In the genomic region with DNA sequence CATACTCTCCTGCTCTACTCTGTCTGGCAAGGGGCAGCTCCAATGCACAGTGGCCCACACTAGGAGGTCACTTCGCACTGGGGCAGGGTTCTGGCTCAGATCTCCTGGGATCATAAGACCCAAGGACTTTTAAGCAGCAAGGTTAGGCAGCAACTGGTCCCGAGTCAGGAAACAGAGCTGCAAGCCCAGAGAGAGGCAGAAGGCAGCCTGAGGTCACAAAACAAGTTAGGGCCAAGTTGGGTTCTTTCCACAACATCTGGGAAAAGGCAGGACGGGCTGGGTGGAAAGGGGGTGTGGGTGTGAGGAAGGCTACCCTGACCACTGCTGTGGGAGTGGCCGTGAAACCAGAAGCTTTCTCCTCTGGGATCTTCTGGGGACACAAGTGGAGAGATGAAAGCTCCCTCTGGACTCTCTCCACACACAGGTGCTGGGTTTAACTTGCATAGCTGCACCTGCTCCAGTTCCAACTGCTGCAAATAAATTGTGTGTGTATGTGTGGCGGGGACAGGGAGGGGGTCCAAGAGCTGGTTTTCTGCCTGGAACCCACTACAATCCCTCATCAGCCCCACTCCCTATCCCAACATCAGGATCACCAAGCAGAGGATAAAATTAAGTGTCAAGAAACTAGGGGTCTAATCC, we compare ENCODE assay signal across 8 cellular contexts. TPM values are rescaled to one million over a fixed set of nuclear protein-coding genes. Genes with fewer than 3 reads are reported as not detected.
DNase-seq lines count a peak whose midpoint lies in the region; ATAC-seq and TF ChIP-seq lines count a peak whose summit lies in the region.

No MANE protein-coding gene starts in this region.

- H3K27me3 ChIP-seq in HL-60 (ENCODE audit: insufficient read depth, poor library complexity, severe bottlenecking) (no peaks in the 10 kb centered on the region), adrenal gland (no peaks in the 10 kb centered on the region)

- peak; percentile 84 for DNase-seq in AG20443 (ENCODE audit: low spot score)
- peak; percentile 62 to 83 for DNase-seq in HL-60 (ENCODE audit: low read depth in 1 of 2, low spot score in 1 of 2)
- peak; percentile 49 to 88 (median 85) for DNase-seq in adrenal gland
- no peak for DNase-seq in RKO (ENCODE audit: low spot score)
- no peak for DNase-seq in NCI-H2171 (lab: John Stamatoyannopoulos, UW)
- no peak for DNase-seq in GOT3 (lab: John Stamatoyannopoulos, UW)

- peak in 1 of 2 donors; percentile 56 for TF ChIP-seq POLR2A in adrenal gland (IDR thresholded peaks at IDR 0.05)

- intact Hi-C loops in adrenal gland (cut with DNase I): no loop called here

- 25 to 33% (median 31%) methylated on average over 3 to 5 of the region's 5 CpGs for WGBS in adrenal gland, 4 donors
- 80 to 83% methylated on average over 3 of the region's 5 CpGs for WGBS in mesodermal cell (ENCODE audit: insufficient coverage in 2 of 2), 2 experiments

- no peak for ATAC-seq in GM18868 (IDR thresholded peaks at IDR 0.05; ENCODE audit: unreplicated experiment)

- H3K27ac ChIP-seq in HL-60 (replicated peaks): peak overlapping the region; percentile 100
- peak overlapping the region; percentile 52 to 96 (median 82) for H3K27ac ChIP-seq in adrenal gland
- peak overlapping the region; percentile 85 for H3K27ac ChIP-seq in mesodermal cell (ENCODE audit: low read depth, low read length, severe bottlenecking)

- no peak for TF ChIP-seq CTCF in HL-60 (IDR thresholded peaks at IDR 0.05; ENCODE audit: insufficient read depth, low read length)
- TF ChIP-seq CTCF in adrenal gland (IDR thresholded peaks at IDR 0.05): no peak

- peaks cover 43 to 45% of the 10 kb centered on the region in 2 donors for H3K4me1 ChIP-seq in adrenal gland (replicated peaks in 1 of 2)
- peaks cover 57% of the 10 kb centered on the region for H3K4me1 ChIP-seq in mesodermal cell (ENCODE audit: control insufficient read depth, insufficient read depth, low read length, poor library complexity, severe bottlenecking)

- H3K36me3 ChIP-seq in adrenal gland (replicated peaks in 1 of 2): no peaks in the 10 kb centered on the region
- H3K36me3 ChIP-seq in mesodermal cell (ENCODE audit: control insufficient read depth, insufficient read depth, low read length): no peaks in the 10 kb centered on the region

- H3K9me3 ChIP-seq in adrenal gland (replicated peaks in 1 of 3): no peaks in the 10 kb centered on the region
- H3K9me3 ChIP-seq in mesodermal cell (ENCODE audit: control insufficient read depth, low read length): no peaks in the 10 kb centered on the region

- H3K4me3 ChIP-seq in HL-60 (replicated peaks; ENCODE audit: insufficient read depth, low read length) (peak overlapping the region; percentile 34), adrenal gland (no peak overlapping the region), mesodermal cell (ENCODE audit: extremely low read depth, insufficient read depth, low read length, poor library complexity, severe bottlenecking) (no peak overlapping the region)

RNA-seq across cellular contexts. Expression of a gene that starts 8.0 kb away (rescaled TPM):
- 10 to 100 TPM in 7 of 8 donors, 1 to 10 TPM in 1; 7.1 to 57.8 (median 22.3) TPM for total RNA-seq in adrenal gland
- polyA plus RNA-seq in adrenal gland: 100 to 1,000 TPM in 1 of 3 donors, 10 to 100 TPM in 1, 1 to 10 TPM in 1; 4.7 to 140 (median 96.6) TPM
- polyA plus RNA-seq in mesodermal cell (2013, experiment 1 of 2): 13.3 TPM
- polyA plus RNA-seq in mesodermal cell (2013, experiment 2 of 2): 9.2 TPM

RNA-seq across cellular contexts. Expression of a gene that starts 15.4 kb away (rescaled TPM):
- total RNA-seq in adrenal gland: 100 to 1,000 TPM in 2 of 8 donors, 10 to 100 TPM in 6; 65.5 to 118 (median 90.3) TPM
- polyA plus RNA-seq in adrenal gland: 100 to 1,000 TPM in 1 of 3 donors, 10 to 100 TPM in 2; 58.6 to 178 (median 60.8) TPM
- 107 TPM for polyA plus RNA-seq in mesodermal cell (2013, experiment 1 of 2)
- polyA plus RNA-seq in mesodermal cell (2013, experiment 2 of 2): 91.4 TPM

RNA-seq across cellular contexts. Expression of a gene that starts 55.8 kb away (rescaled TPM):
- under 1 TPM in 6 of 8 donors, not detected in 2; 0.19 to 0.79 (median 0.38) TPM for total RNA-seq in adrenal gland
- under 1 TPM in 2 of 3 donors, not detected in 1; 0.13 to 0.24 TPM for polyA plus RNA-seq in adrenal gland
- polyA plus RNA-seq in mesodermal cell (2013, experiment 1 of 2): not detected
- not detected for polyA plus RNA-seq in mesodermal cell (2013, experiment 2 of 2)

Comparison
In these comparisons a context has a peak if more than half of its experiments do, and no peak if none do; other contexts are left out.
1. DNase-seq: peak in AG20443 (single experiment), HL-60 (2 of 2) and adrenal gland (7 of 7); none in RKO (single experiment), NCI-H2171 (single experiment) and GOT3 (single experiment).
2. Peak in every context shown above with its lines, with median percentiles within 50 percentile points of each other: H3K27ac ChIP-seq.